Comparison of ENCODE assay signal across 8 cellular contexts in the genomic region with DNA sequence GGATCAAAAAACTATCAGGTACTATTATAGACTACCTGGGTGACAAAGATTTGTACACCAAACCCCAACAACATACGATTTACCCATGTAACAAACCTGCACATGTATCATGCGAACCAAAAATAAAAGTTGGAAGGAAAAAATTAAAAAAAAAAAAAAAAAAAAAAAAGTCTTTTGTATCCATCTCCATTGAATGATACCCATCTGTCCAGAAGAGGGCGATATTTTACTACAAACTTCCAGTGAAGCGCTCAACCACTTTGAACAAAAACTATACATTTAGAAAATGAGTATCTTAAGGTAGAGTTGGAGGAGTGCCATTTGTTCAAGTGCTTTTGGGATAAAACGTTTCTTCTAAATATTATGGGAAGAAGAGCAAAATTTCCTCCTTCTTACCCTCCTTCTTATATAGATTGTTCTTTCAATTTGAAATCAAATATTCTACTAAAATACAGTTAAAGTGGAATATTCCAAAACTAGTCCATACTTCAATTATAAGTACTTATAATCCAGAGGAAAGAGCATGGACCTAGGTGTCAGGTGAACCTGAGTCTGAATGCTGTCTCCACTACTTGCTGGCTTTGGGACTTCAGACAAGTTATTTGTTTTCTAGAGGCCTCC. TPM values are rescaled to one million over a fixed set of nuclear protein-coding genes. Genes with fewer than 3 reads are reported as not detected.
DNase-seq lines count a peak whose midpoint lies in the region; ATAC-seq and TF ChIP-seq lines count a peak whose summit lies in the region.

No MANE protein-coding gene starts in this region.

- no peak overlapping the region for H3K4me3 Mint-ChIP-seq in activated naive CD8-positive, alpha-beta T cell treated with anti-CD3 and anti-CD28 coated beads, Interleukin-2, amount 10 ng/mL, durations not matched to agents 7 days and 5 days
- no peak overlapping the region for H3K4me3 Mint-ChIP-seq in activated naive CD8-positive, alpha-beta T cell treated with anti-CD3 and anti-CD28 coated beads for 36 hours

- TF ChIP-seq CTCF in WI38 (IDR thresholded peaks at IDR 0.05; ENCODE audit: low read depth, low read length) (peak; percentile 26; the same call in 1 of the 2 replicates), right atrium auricular region (IDR thresholded peaks at IDR 0.05) (peak; percentile 69 to 71), lower leg skin (IDR thresholded peaks at IDR 0.05) (no peak)

- H3K36me3 Mint-ChIP-seq in activated naive CD8-positive, alpha-beta T cell treated with anti-CD3 and anti-CD28 coated beads, Interleukin-2, amount 10 ng/mL, durations not matched to agents 7 days and 5 days = peaks cover 1% of the 10 kb centered on the region
- H3K36me3 Mint-ChIP-seq in activated naive CD8-positive, alpha-beta T cell treated with anti-CD3 and anti-CD28 coated beads for 36 hours = peaks cover 5% of the 10 kb centered on the region

- no peaks in the 10 kb centered on the region for H3K27me3 ChIP-seq in right atrium auricular region

- DNase-seq in activated naive CD8-positive, alpha-beta T cell treated with anti-CD3 and anti-CD28 coated beads, Interleukin-2, amount 10 ng/mL, durations not matched to agents 7 days and 5 days = no peak
- no peak for DNase-seq in activated naive CD8-positive, alpha-beta T cell treated with anti-CD3 and anti-CD28 coated beads for 36 hours
- peak; percentile 65 for DNase-seq in NCI-H187 treated with DMSO at 0.1 percent for 48 hours (lab: John Stamatoyannopoulos, UW)
- DNase-seq in right atrium auricular region (ENCODE audit: low spot score) = no peak
- DNase-seq in stromal cell of bone marrow (ENCODE audit: low read depth) = peak; percentile 32
- no peak for DNase-seq in lower leg skin (ENCODE audit: low spot score in 2 of 2)

- H3K4me3 ChIP-seq in WI38 (ENCODE audit: low read depth, low read length) (no peak overlapping the region), right atrium auricular region (no peak overlapping the region), lower leg skin (ENCODE audit: low read depth, poor library complexity, severe bottlenecking) (no peak overlapping the region)

- TF ChIP-seq POLR2A in lower leg skin (IDR thresholded peaks at IDR 0.05) = no peak

- peak; percentile 45 for ATAC-seq in activated naive CD8-positive, alpha-beta T cell treated with anti-CD3 and anti-CD28 coated beads, Interleukin-2, amount 10 ng/mL, durations not matched to agents 7 days and 5 days (ENCODE audit: low read depth)
- no peak for ATAC-seq in GM18519 (IDR thresholded peaks at IDR 0.05; ENCODE audit: low FRiP score, unreplicated experiment)

- POLR2A ChIA-PET in activated naive CD8-positive, alpha-beta T cell treated with anti-CD3 and anti-CD28 coated beads, Interleukin-2, amount 10 ng/mL, durations not matched to agents 7 days and 5 days (lab: Charles Lee) = no interaction called here

- H3K27me3 Mint-ChIP-seq in activated naive CD8-positive, alpha-beta T cell treated with anti-CD3 and anti-CD28 coated beads, Interleukin-2, amount 10 ng/mL, durations not matched to agents 7 days and 5 days = peaks cover 4% of the 10 kb centered on the region
- no peaks in the 10 kb centered on the region for H3K27me3 Mint-ChIP-seq in activated naive CD8-positive, alpha-beta T cell treated with anti-CD3 and anti-CD28 coated beads for 36 hours

- no peak overlapping the region for H3K27ac ChIP-seq in right atrium auricular region

- no peaks in the 10 kb centered on the region for H3K9me3 ChIP-seq in right atrium auricular region

- H3K27ac Mint-ChIP-seq in activated naive CD8-positive, alpha-beta T cell treated with anti-CD3 and anti-CD28 coated beads, Interleukin-2, amount 10 ng/mL, durations not matched to agents 7 days and 5 days = no peak overlapping the region
- H3K27ac Mint-ChIP-seq in activated naive CD8-positive, alpha-beta T cell treated with anti-CD3 and anti-CD28 coated beads for 36 hours = no peak overlapping the region

- intact Hi-C loops in lower leg skin (cut with DNase I; ENCODE audit: low total_unique reads) = loop anchor here (10.0 kb wide), 1 partner anchor 569 kb away; no protein-coding TSS in a partner anchor

- no peaks in the 10 kb centered on the region for H3K9me3 Mint-ChIP-seq in activated naive CD8-positive, alpha-beta T cell treated with anti-CD3 and anti-CD28 coated beads, Interleukin-2, amount 10 ng/mL, durations not matched to agents 7 days and 5 days
- H3K9me3 Mint-ChIP-seq in activated naive CD8-positive, alpha-beta T cell treated with anti-CD3 and anti-CD28 coated beads for 36 hours = no peaks in the 10 kb centered on the region

- WGBS in lower leg skin, 2 donors = 2 to 8% methylated on average over 5 of the region's 5 CpGs

- H3K4me1 Mint-ChIP-seq in activated naive CD8-positive, alpha-beta T cell treated with anti-CD3 and anti-CD28 coated beads, Interleukin-2, amount 10 ng/mL, durations not matched to agents 7 days and 5 days = peaks cover 2% of the 10 kb centered on the region
- H3K4me1 Mint-ChIP-seq in activated naive CD8-positive, alpha-beta T cell treated with anti-CD3 and anti-CD28 coated beads for 36 hours = peaks cover 17% of the 10 kb centered on the region

- H3K4me1 ChIP-seq in right atrium auricular region = no peaks in the 10 kb centered on the region

- H3K36me3 ChIP-seq in right atrium auricular region = no peaks in the 10 kb centered on the region

RNA-seq across cellular contexts. Expression of gene ARL14EP, which starts 23.3 kb away (rescaled TPM):
- total RNA-seq in activated naive CD8-positive, alpha-beta T cell treated with anti-CD3 and anti-CD28 coated beads, Interleukin-2, amount 10 ng/mL, durations not matched to agents 7 days and 5 days = 10 to 100 TPM; 39.0 to 43.6 TPM
- total RNA-seq in activated naive CD8-positive, alpha-beta T cell treated with anti-CD3 and anti-CD28 coated beads for 36 hours = 10 to 100 TPM; 35.8 to 38.4 TPM
- 10 to 100 TPM; 20.6 to 29.3 TPM for total RNA-seq in right atrium auricular region
- 10 to 100 TPM; 10.8 to 17.2 (median 14.6) TPM for total RNA-seq in lower leg skin

Comparison
In these comparisons a context has a peak if more than half of its experiments do, and no peak if none do; other contexts are left out.
1. DNase-seq: peak in NCI-H187 treated with DMSO at 0.1 percent for 48 hours (single experiment) and stromal cell of bone marrow (single experiment); none in activated naive CD8-positive, alpha-beta T cell treated with anti-CD3 and anti-CD28 coated beads, Interleukin-2, amount 10 ng/mL, durations not matched to agents 7 days and 5 days (single experiment), activated naive CD8-positive, alpha-beta T cell treated with anti-CD3 and anti-CD28 coated beads for 36 hours (single experiment), right atrium auricular region (single experiment) and lower leg skin (0 of 2).
2. CTCF ChIP-seq: peak in WI38 (single experiment) and right atrium auricular region (2 of 2); none in lower leg skin (0 of 3).